1 cellular context compared by ENCODE assay signal in genomic region chr2:25674003-25674362, GRCh38.
TF ChIP-seq lines count a peak whose summit lies in the region.

No MANE protein-coding gene starts in this region.

TF ChIP-seq in A549, 52 proteins besides CTCF, POLR2A, EP300 and RAD21 (continued from another document):
- TF ChIP-seq BCL3 (IDR thresholded peaks at IDR 0.05) (no peak), MAX (IDR thresholded peaks at IDR 0.05) (no peak; the same call in 1 of the 2 replicates), MYC (IDR thresholded peaks at IDR 0.05; ENCODE audit: borderline replicate concordance, low read length) (no peak), KDM1A (IDR thresholded peaks at IDR 0.05; ENCODE audit: low read depth) (no peak), USF2 (IDR thresholded peaks at IDR 0.05) (0 out of 2 replicates have a peak, but pooled peaks have one; percentile 6), ZC3H11A (IDR thresholded peaks at IDR 0.05) (no peak), KDM5A (IDR thresholded peaks at IDR 0.05) (no peak), NFE2L2 (conservative IDR thresholded peaks at IDR 0.05; ENCODE audit: low read length) (no peak), HES2 (IDR thresholded peaks at IDR 0.05) (no peak), SMC3 (IDR thresholded peaks at IDR 0.05) (no peak), RCOR1 (IDR thresholded peaks at IDR 0.05; ENCODE audit: low read depth, low read length) (no peak), RNF2 (IDR thresholded peaks at IDR 0.05; ENCODE audit: borderline replicate concordance, low read depth) (0 out of 2 replicates have a peak, but pooled peaks have one; percentile 11), TFCP2L1 (CRISPR knock-in tag; IDR thresholded peaks at IDR 0.05) (no peak), CHD2 (IDR thresholded peaks at IDR 0.05; ENCODE audit: low read length, partially characterized antibody) (no peak), PHF8 (IDR thresholded peaks at IDR 0.05; ENCODE audit: borderline replicate concordance, low read depth) (no peak), HDAC2 (IDR thresholded peaks at IDR 0.05) (0 out of 2 replicates have a peak, but pooled peaks have one; percentile 73), NPAS2 (CRISPR knock-in tag; IDR thresholded peaks at IDR 0.05; ENCODE audit: borderline replicate concordance) (no peak), FOXS1 (CRISPR knock-in tag; IDR thresholded peaks at IDR 0.05) (no peak)
